ENCODE assay signal across 8 cellular contexts in the genomic region with DNA sequence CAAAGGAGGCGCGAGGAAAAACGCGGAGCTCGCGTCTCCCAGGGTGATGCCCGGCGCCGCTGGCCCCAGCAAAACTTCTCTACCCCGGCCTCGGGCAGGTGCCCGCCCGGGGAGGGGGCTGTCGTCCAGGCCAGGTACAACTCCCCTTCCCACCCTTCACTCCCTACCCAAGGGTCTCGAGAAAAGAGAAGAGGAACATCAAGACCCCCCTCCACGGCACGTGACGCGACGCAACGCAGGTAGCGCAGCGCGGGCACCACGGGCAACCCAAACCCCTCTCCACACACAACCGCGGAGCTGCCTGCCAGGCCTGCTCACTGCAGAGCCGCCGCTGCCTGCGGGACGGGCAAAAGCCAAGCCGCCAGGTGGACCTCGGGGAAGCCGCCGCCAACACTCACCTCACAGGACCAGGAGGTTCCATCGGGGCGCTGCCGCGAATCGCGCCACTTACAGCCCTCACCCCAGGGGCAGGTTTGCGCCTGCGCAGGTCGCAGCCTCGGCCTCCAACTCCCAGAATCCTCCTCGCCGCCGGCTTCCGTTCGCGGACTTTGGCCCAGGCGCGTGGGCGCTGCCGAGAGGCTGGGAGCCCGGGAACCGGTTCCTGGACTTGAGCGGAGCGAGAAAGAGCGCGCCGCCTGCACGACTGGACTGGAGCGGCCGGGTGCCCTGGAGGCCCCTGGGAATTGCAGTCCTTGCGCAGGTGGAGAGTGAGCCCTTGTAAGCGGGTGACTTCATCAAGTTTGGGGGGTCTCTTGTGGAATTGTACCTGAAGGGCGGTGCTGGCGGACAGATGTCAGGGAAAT. TPM values are rescaled to one million over a fixed set of nuclear protein-coding genes. Genes with fewer than 3 reads are reported as not detected.
DNase-seq lines count a peak whose midpoint lies in the region; ATAC-seq and TF ChIP-seq lines count a peak whose summit lies in the region.

ZNF232 (minus strand) TSS at position 477 of the 803 bp plus-strand sequence; CDS start at position 421, 56 bp downstream.

- H3K9me3 ChIP-seq in upper lobe of right lung: no peaks in the 10 kb centered on the region

- peaks cover 25% of the 10 kb centered on the region for H3K27me3 ChIP-seq in upper lobe of right lung

- peaks cover 7% of the 10 kb centered on the region for H3K4me1 ChIP-seq in upper lobe of right lung

- TF ChIP-seq CTCF in upper lobe of right lung (IDR thresholded peaks at IDR 0.05): no peak

- TF ChIP-seq POLR2A in GM10847 (IDR thresholded peaks at IDR 0.05; ENCODE audit: extremely low read depth, insufficient read length): peak; percentile 83

- H3K4me3 ChIP-seq in upper lobe of right lung: peak within 1 kb of the TSS; percentile 88

- H3K36me3 ChIP-seq in upper lobe of right lung: peaks cover 16% of the 10 kb centered on the region

- DNase-seq in NCI-H146 (lab: John Stamatoyannopoulos, UW) (peak; percentile 97), amniotic stem cell (lab: John Stamatoyannopoulos, UW) (peak; percentile 86), left cardiac atrium (peak; percentile 97), posterior vena cava (ENCODE audit: low spot score) (peak; percentile 98), upper lobe of right lung (peak; percentile 99)

- ATAC-seq in HG02763 (IDR thresholded peaks at IDR 0.05; ENCODE audit: unreplicated experiment): peak; percentile 84
- peak; percentile 98 for ATAC-seq in left cardiac atrium
- ATAC-seq in upper lobe of right lung: peak; percentile 99

- H3K27ac ChIP-seq in upper lobe of right lung: peak within 1 kb of the TSS; percentile 84

- intact Hi-C loops in T-helper 1 cell treated with Interleukin-12 subunit alpha and Interleukin-12 subunit beta and Interleukin-4 antibody, amounts not matched to agents 30 ng/mL and 1 ng/mL, for 36 hours (cut with micrococcal nuclease): loop anchor here (1.0 to 5.0 kb wide), 6 partner anchors 33 to 209 kb away; partner anchors contain the start of genes CAMTA2, CHRNE, SPAG7 and ZFP3
- intact Hi-C loops in left cardiac atrium (cut with DNase I): no loop called here
- intact Hi-C loops in posterior vena cava (cut with DNase I): no loop called here
- intact Hi-C loops in upper lobe of right lung (cut with DNase I): no loop called here

RNA-seq across cellular contexts. Expression of gene ZNF232, which starts in this region (rescaled TPM):
- 11.3 and 12.6 TPM in 2 replicates for total RNA-seq in T-helper 1 cell treated with Interleukin-12 subunit alpha and Interleukin-12 subunit beta and Interleukin-4 antibody, amounts not matched to agents 30 ng/mL and 1 ng/mL, for 36 hours
- total RNA-seq in left cardiac atrium (1 to 10 TPM; 5.1 to 5.7 TPM), posterior vena cava (1 to 10 TPM; 3.7 to 6.3 TPM), upper lobe of right lung (8.0 TPM)

Comparison
In these comparisons a context has a peak if more than half of its experiments do, and no peak if none do; other contexts are left out.
1. Peak in every context shown above with its lines: DNase-seq, ATAC-seq, H3K4me3 ChIP-seq and H3K27ac ChIP-seq.